Comparison of ENCODE assay signal across 13 cellular contexts in the genomic region with DNA sequence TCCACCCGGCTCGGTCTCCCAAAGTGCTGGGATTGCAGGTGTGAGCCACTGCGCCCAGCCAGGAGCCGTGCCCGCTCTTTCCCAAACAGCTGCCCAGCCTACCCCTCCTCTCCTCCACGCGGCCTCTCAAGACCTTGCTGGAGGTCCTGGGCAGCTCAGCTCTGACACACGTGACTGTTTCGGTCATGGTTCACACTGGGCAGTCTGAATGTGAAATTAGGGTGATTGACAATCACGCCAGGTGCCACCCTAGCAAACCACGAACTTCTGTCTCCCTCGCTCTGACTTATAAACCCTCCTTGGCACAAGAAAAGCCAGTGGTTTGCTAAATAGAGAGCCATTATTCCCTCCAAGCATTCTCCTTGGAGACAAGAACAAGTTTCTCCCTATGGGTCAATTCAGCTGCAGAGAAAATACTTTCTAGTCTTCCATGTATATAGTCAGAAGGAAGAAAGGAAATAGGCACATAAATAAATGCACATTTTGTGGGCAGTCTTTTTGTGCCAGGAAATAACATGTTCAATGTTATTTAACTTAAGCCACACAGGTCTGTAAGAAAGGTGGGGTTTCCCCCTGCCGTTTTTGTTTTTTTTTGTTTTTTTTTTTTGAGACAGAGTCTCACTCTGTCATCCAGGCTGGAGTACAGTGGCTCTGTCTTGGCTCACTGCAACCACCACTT.
A peak's percentile ranks its signal among the peaks of the same experiment; 100 is the strongest.
DNase-seq lines count a peak whose midpoint lies in the region; ATAC-seq and FAIRE-seq lines count a peak whose summit lies in the region.
"Had no signal": no experiment of that assay in that cellular context is flagged by ENCODE, and none has a peak within 500 bp of the region (broad histone marks: within the 10 kb centered on the region; RNA-seq: fewer than 3 reads in every experiment).

No MANE protein-coding gene starts in this region.

- H3K9me3 Mint-ChIP-seq in activated CD8-positive, alpha-beta T cell treated with anti-CD3 and anti-CD28 coated beads, Interleukin-2, amount 10 ng/mL, durations not matched to agents 7 days and 5 days (ENCODE audit: insufficient read depth), result no peaks in the 10 kb centered on the region
- no peaks in the 10 kb centered on the region for H3K9me3 Mint-ChIP-seq in stimulated activated memory B cell treated with anti-CD40 and anti-IgM and Interleukin-4, amounts not matched to agents 10 μg/mL and 1 μg/mL and 100 μg/mL, for 72 hours
- H3K9me3 Mint-ChIP-seq: activated CD4-positive, alpha-beta memory T cell treated with anti-CD3 and anti-CD28 coated beads, Interleukin-2, amount 10 ng/mL, durations not matched to agents 7 days and 5 days had no signal

- no peaks in the 10 kb centered on the region for H3K36me3 Mint-ChIP-seq in activated CD8-positive, alpha-beta T cell treated with anti-CD3 and anti-CD28 coated beads, Interleukin-2, amount 10 ng/mL, durations not matched to agents 7 days and 5 days (ENCODE audit: low read depth)
- H3K36me3 Mint-ChIP-seq in stimulated activated memory B cell treated with anti-CD40 and anti-IgM and Interleukin-4, amounts not matched to agents 10 μg/mL and 1 μg/mL and 100 μg/mL, for 72 hours, result no peaks in the 10 kb centered on the region

- no peak overlapping the region for H3K4me3 Mint-ChIP-seq in activated CD8-positive, alpha-beta T cell treated with anti-CD3 and anti-CD28 coated beads, Interleukin-2, amount 10 ng/mL, durations not matched to agents 7 days and 5 days
- no peak overlapping the region for H3K4me3 Mint-ChIP-seq in stimulated activated memory B cell treated with anti-CD40 and anti-IgM and Interleukin-4, amounts not matched to agents 10 μg/mL and 1 μg/mL and 100 μg/mL, for 72 hours
- H3K4me3 Mint-ChIP-seq: activated CD4-positive, alpha-beta memory T cell treated with anti-CD3 and anti-CD28 coated beads, Interleukin-2, amount 10 ng/mL, durations not matched to agents 7 days and 5 days had no signal

- H3K27me3 Mint-ChIP-seq in activated CD8-positive, alpha-beta T cell treated with anti-CD3 and anti-CD28 coated beads, Interleukin-2, amount 10 ng/mL, durations not matched to agents 7 days and 5 days (ENCODE audit: low read depth), result peaks cover 14% of the 10 kb centered on the region
- no peaks in the 10 kb centered on the region for H3K27me3 Mint-ChIP-seq in stimulated activated memory B cell treated with anti-CD40 and anti-IgM and Interleukin-4, amounts not matched to agents 10 μg/mL and 1 μg/mL and 100 μg/mL, for 72 hours

- CTCF ChIA-PET in activated CD8-positive, alpha-beta T cell treated with anti-CD3 and anti-CD28 coated beads, Interleukin-2, amount 10 ng/mL, durations not matched to agents 7 days and 5 days (lab: Charles Lee), result no interaction called here

- peak; percentile 40 for ATAC-seq in activated CD8-positive, alpha-beta T cell treated with anti-CD3 and anti-CD28 coated beads, Interleukin-2, amount 10 ng/mL, durations not matched to agents 7 days and 5 days
- no peak for ATAC-seq in stimulated activated memory B cell treated with anti-CD40 and anti-IgM and Interleukin-4, amounts not matched to agents 10 μg/mL and 1 μg/mL and 100 μg/mL, for 72 hours
- ATAC-seq in GM18520 (IDR thresholded peaks at IDR 0.05; ENCODE audit: unreplicated experiment), result no peak
- ATAC-seq: body of pancreas, HCT116 had no signal

- peak overlapping the region; percentile 35 for H3K27ac Mint-ChIP-seq in activated CD8-positive, alpha-beta T cell treated with anti-CD3 and anti-CD28 coated beads, Interleukin-2, amount 10 ng/mL, durations not matched to agents 7 days and 5 days
- peak overlapping the region; percentile 63 for H3K27ac Mint-ChIP-seq in stimulated activated memory B cell treated with anti-CD40 and anti-IgM and Interleukin-4, amounts not matched to agents 10 μg/mL and 1 μg/mL and 100 μg/mL, for 72 hours
- H3K27ac Mint-ChIP-seq: activated CD4-positive, alpha-beta memory T cell treated with anti-CD3 and anti-CD28 coated beads, Interleukin-2, amount 10 ng/mL, durations not matched to agents 7 days and 5 days had no signal

- DNase-seq in GM19239 (ENCODE audit: insufficient read length, low spot score), result no peak
- peak; percentile 18 for DNase-seq in activated CD8-positive, alpha-beta T cell treated with anti-CD3 and anti-CD28 coated beads, Interleukin-2, amount 10 ng/mL, durations not matched to agents 7 days and 5 days
- peak; percentile 33 for DNase-seq in islet precursor cell
- no peak for DNase-seq in D341Med (ENCODE audit: low spot score)
- no peak for DNase-seq in middle frontal gyrus (ENCODE audit: extremely low spot score, low spot score)
- DNase-seq: activated CD4-positive, alpha-beta memory T cell treated with anti-CD3 and anti-CD28 coated beads, Interleukin-2, amount 10 ng/mL, durations not matched to agents 7 days and 5 days; body of pancreas; kidney glomerular epithelial cell; retina; SHP77 treated with DMSO at 0.1 percent for 48 hours had no signal

- POLR2A ChIA-PET in activated CD8-positive, alpha-beta T cell treated with anti-CD3 and anti-CD28 coated beads, Interleukin-2, amount 10 ng/mL, durations not matched to agents 7 days and 5 days (lab: Charles Lee), result no interaction called here

- H3K4me1 Mint-ChIP-seq in activated CD8-positive, alpha-beta T cell treated with anti-CD3 and anti-CD28 coated beads, Interleukin-2, amount 10 ng/mL, durations not matched to agents 7 days and 5 days (ENCODE audit: low read depth), result peaks cover 20% of the 10 kb centered on the region
- H3K4me1 Mint-ChIP-seq in stimulated activated memory B cell treated with anti-CD40 and anti-IgM and Interleukin-4, amounts not matched to agents 10 μg/mL and 1 μg/mL and 100 μg/mL, for 72 hours, result peaks cover 37% of the 10 kb centered on the region

- FAIRE-seq in GM19239 (lab: Jason Lieb, UNC), result peak; percentile 40

Comparison
In these comparisons a context has a peak if more than half of its experiments do, and no peak if none do; other contexts are left out.
1. DNase-seq: peak in activated CD8-positive, alpha-beta T cell treated with anti-CD3 and anti-CD28 coated beads, Interleukin-2, amount 10 ng/mL, durations not matched to agents 7 days and 5 days (single experiment) and islet precursor cell (single experiment); none in GM19239 (single experiment), D341Med (single experiment) and middle frontal gyrus (single experiment).